Comparison of ENCODE assay signal across 2 cellular contexts in the genomic region with DNA sequence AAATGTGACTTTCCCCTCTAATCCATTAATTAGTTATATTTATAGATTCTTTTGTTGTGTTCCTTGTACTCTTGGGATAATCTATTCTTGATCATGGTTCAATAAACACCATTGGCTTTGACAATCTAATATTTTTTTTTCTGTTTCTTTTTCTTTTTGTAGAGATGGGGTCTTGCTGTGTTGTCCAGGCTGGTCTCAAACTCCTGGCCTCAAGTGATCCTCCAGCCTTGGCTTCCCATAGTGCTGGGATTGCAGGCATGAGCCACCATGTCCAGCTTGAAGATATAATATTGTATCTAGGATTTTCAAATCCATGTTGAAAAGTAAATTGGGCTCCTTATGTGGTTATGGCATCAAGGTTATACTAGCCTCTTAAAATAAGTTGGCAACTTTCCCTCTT.
TF ChIP-seq lines count a peak whose summit lies in the region.

No MANE protein-coding gene starts in this region.

TF ChIP-seq in HepG2, 621 proteins besides CTCF, POLR2A, EP300 and RAD21:
- no peak for TF ChIP-seq SMAD9 (CRISPR knock-in tag; IDR thresholded peaks at IDR 0.05)
- peak; percentile 67 for TF ChIP-seq ZNF121 (CRISPR knock-in tag; IDR thresholded peaks at IDR 0.05)

TF ChIP-seq in K562, 482 proteins besides CTCF, POLR2A, EP300 and RAD21:
- TF ChIP-seq KDM1A (IDR thresholded peaks at IDR 0.05), result peak in 1 of 2 experiments; percentile 9; a peak in 1 of 4 replicates
- TF ChIP-seq, protein P1, sequence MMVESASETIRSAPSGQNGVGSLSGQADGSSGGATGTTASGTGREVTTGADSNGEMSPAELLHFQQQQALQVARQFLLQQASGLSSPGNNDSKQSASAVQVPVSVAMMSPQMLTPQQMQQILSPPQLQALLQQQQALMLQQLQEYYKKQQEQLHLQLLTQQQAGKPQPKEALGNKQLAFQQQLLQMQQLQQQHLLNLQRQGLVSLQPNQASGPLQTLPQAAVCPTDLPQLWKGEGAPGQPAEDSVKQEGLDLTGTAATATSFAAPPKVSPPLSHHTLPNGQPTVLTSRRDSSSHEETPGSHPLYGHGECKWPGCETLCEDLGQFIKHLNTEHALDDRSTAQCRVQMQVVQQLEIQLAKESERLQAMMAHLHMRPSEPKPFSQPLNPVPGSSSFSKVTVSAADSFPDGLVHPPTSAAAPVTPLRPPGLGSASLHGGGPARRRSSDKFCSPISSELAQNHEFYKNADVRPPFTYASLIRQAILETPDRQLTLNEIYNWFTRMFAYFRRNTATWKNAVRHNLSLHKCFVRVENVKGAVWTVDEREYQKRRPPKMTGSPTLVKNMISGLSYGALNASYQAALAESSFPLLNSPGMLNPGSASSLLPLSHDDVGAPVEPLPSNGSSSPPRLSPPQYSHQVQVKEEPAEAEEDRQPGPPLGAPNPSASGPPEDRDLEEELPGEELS (CRISPR knock-in tag; IDR thresholded peaks at IDR 0.05; ENCODE audit: borderline replicate concordance), result no peak
- TF ChIP-seq NFIX (CRISPR knock-in tag; IDR thresholded peaks at IDR 0.05; ENCODE audit: low read depth), result no peak
- no peak for TF ChIP-seq PHF20 (IDR thresholded peaks at IDR 0.05; ENCODE audit: partially characterized antibody)
- TF ChIP-seq SMAD1 (IDR thresholded peaks at IDR 0.05; ENCODE audit: low read depth, low read length, partially characterized antibody), result no peak
- no peak for TF ChIP-seq ZNF785 (CRISPR knock-in tag; IDR thresholded peaks at IDR 0.05)
- peak; percentile 21 for TF ChIP-seq RBM25 (IDR thresholded peaks at IDR 0.05; ENCODE audit: low read depth, low read length, severe bottlenecking)
- no peak for TF ChIP-seq MED1 (CRISPR knock-in tag; IDR thresholded peaks at IDR 0.05; ENCODE audit: borderline replicate concordance)
- TF ChIP-seq STAG1 (CRISPR knock-in tag; IDR thresholded peaks at IDR 0.05; ENCODE audit: borderline replicate concordance), result no peak
- no peak for TF ChIP-seq MCM3 (IDR thresholded peaks at IDR 0.05)
- TF ChIP-seq ZNF431 (CRISPR knock-in tag; IDR thresholded peaks at IDR 0.05), result no peak
- TF ChIP-seq RBM14 (IDR thresholded peaks at IDR 0.05; ENCODE audit: borderline replicate concordance, insufficient read depth, low read depth, low read length), result no peak
- no peak for TF ChIP-seq ZNF354B (CRISPR knock-in tag; IDR thresholded peaks at IDR 0.05)
- TF ChIP-seq, protein P2, sequence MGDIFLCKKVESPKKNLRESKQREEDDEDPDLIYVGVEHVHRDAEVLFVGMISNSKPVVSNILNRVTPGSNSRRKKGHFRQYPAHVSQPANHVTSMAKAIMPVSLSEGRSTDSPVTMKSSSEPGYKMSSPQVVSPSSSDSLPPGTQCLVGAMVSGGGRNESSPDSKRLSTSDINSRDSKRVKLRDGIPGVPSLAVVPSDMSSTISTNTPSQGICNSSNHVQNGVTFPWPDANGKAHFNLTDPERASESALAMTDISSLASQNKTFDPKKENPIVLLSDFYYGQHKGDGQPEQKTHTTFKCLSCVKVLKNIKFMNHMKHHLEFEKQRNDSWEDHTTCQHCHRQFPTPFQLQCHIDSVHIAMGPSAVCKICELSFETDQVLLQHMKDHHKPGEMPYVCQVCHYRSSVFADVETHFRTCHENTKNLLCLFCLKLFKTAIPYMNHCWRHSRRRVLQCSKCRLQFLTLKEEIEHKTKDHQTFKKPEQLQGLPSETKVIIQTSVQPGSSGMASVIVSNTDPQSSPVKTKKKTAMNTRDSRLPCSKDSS (IDR thresholded peaks at IDR 0.05; ENCODE audit: low read depth, partially characterized antibody), result no peak
- no peak for TF ChIP-seq PHF21A (IDR thresholded peaks at IDR 0.05; ENCODE audit: borderline replicate concordance, low read depth)
- peak; percentile 84 for TF ChIP-seq ZNF121 (CRISPR knock-in tag; conservative IDR thresholded peaks at IDR 0.05)
- TF ChIP-seq, protein P3, sequence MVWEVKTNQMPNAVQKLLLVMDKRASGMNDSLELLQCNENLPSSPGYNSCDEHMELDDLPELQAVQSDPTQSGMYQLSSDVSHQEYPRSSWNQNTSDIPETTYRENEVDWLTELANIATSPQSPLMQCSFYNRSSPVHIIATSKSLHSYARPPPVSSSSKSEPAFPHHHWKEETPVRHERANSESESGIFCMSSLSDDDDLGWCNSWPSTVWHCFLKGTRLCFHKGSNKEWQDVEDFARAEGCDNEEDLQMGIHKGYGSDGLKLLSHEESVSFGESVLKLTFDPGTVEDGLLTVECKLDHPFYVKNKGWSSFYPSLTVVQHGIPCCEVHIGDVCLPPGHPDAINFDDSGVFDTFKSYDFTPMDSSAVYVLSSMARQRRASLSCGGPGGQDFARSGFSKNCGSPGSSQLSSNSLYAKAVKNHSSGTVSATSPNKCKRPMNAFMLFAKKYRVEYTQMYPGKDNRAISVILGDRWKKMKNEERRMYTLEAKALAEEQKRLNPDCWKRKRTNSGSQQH (CRISPR knock-in tag; IDR thresholded peaks at IDR 0.05), result no peak
- no peak for TF ChIP-seq BDP1 (IDR thresholded peaks at IDR 0.05; ENCODE audit: insufficient read depth, insufficient read length)
TF ChIP-seq in K562: peak in this region for 3.
